In the genomic region with DNA sequence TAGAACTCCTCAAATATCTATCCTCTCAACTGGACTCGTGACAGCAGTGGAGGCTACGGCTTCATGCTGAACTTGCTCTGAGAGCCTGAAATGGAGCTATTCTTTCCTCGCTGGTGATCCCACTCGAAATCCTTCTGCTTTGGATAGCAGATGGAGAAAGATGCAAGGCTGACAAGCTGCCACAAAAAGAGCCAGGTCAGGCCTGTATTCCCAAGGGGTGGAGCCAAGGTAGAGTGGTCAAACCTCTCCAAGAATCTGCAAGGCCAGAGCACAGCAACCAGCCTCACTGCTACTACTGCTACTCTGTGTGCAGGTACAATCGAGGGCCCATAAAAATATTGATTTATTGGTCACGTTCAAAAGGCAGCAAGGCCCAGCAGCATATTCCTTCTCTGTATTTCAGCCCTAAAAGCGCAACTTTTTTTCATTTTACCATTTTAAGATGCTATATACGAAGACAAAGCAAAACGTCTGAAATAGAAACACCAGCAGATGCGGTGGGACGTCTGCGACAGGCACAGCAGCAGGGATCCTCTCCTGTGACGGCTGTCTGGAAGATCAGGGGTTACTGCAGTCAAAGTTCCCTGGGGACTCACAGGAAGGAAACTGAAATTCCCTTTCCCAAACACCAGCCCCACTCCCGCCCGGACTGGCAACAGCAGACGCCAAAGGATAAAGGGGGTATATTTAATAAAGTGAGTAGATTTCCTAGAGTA, we compare ENCODE assay signal across 8 cellular contexts. TPM values are rescaled to one million over a fixed set of nuclear protein-coding genes. Genes with fewer than 3 reads are reported as not detected.
A peak's percentile ranks its signal among the peaks of the same experiment; 100 is the strongest.
DNase-seq lines count a peak whose midpoint lies in the region; ATAC-seq and TF ChIP-seq lines count a peak whose summit lies in the region.

No MANE protein-coding gene starts in this region.

- ATAC-seq in left colon (peak; percentile 32), thoracic aorta (ENCODE audit: insufficient number of reproducible peaks, low FRiP score, low read depth) (no peak), HG03039 (IDR thresholded peaks at IDR 0.05; ENCODE audit: unreplicated experiment) (no peak)

- H3K4me3 ChIP-seq in thoracic aorta = peak overlapping the region; percentile 98

- H3K4me3 Mint-ChIP-seq in activated CD4-positive, alpha-beta T cell treated with anti-CD3 and anti-CD28 coated beads, Interleukin-2, amount 10 ng/mL, durations not matched to agents 7 days and 5 days = peak overlapping the region; percentile 88
- H3K4me3 Mint-ChIP-seq in activated naive CD8-positive, alpha-beta T cell = peak overlapping the region; percentile 86

- H3K27ac Mint-ChIP-seq in activated CD4-positive, alpha-beta T cell treated with anti-CD3 and anti-CD28 coated beads, Interleukin-2, amount 10 ng/mL, durations not matched to agents 7 days and 5 days = no peak overlapping the region
- no peak overlapping the region for H3K27ac Mint-ChIP-seq in activated naive CD8-positive, alpha-beta T cell

- peaks cover 4% of the 10 kb centered on the region for H3K36me3 Mint-ChIP-seq in activated CD4-positive, alpha-beta T cell treated with anti-CD3 and anti-CD28 coated beads, Interleukin-2, amount 10 ng/mL, durations not matched to agents 7 days and 5 days (ENCODE audit: low read depth)
- no peaks in the 10 kb centered on the region for H3K36me3 Mint-ChIP-seq in activated naive CD8-positive, alpha-beta T cell

- H3K27me3 Mint-ChIP-seq in activated CD4-positive, alpha-beta T cell treated with anti-CD3 and anti-CD28 coated beads, Interleukin-2, amount 10 ng/mL, durations not matched to agents 7 days and 5 days = peaks cover 28% of the 10 kb centered on the region
- peaks cover 11% of the 10 kb centered on the region for H3K27me3 Mint-ChIP-seq in activated naive CD8-positive, alpha-beta T cell

- no peak for TF ChIP-seq CTCF in thoracic aorta (IDR thresholded peaks at IDR 0.05)

- peaks cover 20% of the 10 kb centered on the region for H3K4me1 Mint-ChIP-seq in activated CD4-positive, alpha-beta T cell treated with anti-CD3 and anti-CD28 coated beads, Interleukin-2, amount 10 ng/mL, durations not matched to agents 7 days and 5 days
- H3K4me1 Mint-ChIP-seq in activated naive CD8-positive, alpha-beta T cell (ENCODE audit: low read depth) = peaks cover 5% of the 10 kb centered on the region

- no peaks in the 10 kb centered on the region for H3K36me3 ChIP-seq in thoracic aorta

- intact Hi-C loops in left colon (cut with DNase I, micrococcal nuclease) = loop anchor here in 1 of 2 donors (10.0 kb wide), 1 partner anchor 165 kb away; no protein-coding TSS in a partner anchor

- no peaks in the 10 kb centered on the region for H3K9me3 Mint-ChIP-seq in activated CD4-positive, alpha-beta T cell treated with anti-CD3 and anti-CD28 coated beads, Interleukin-2, amount 10 ng/mL, durations not matched to agents 7 days and 5 days
- no peaks in the 10 kb centered on the region for H3K9me3 Mint-ChIP-seq in activated naive CD8-positive, alpha-beta T cell (ENCODE audit: low read depth)

- no peak for DNase-seq in activated CD4-positive, alpha-beta T cell treated with anti-CD3 and anti-CD28 coated beads, Interleukin-2, amount 10 ng/mL, durations not matched to agents 7 days and 5 days
- no peak for DNase-seq in activated CD4-positive, alpha-beta T cell treated with anti-CD3 and anti-CD28 coated beads for 1 hour
- DNase-seq in left colon (peak; percentile 40 to 55), thoracic aorta (ENCODE audit: low spot score) (no peak), MV-4-11 (lab: John Stamatoyannopoulos, UW) (no peak), SK-N-DZ (ENCODE audit: low spot score) (no peak)

- H3K4me1 ChIP-seq in thoracic aorta (ENCODE audit: control insufficient read depth in 1 of 2, low read depth in 2 of 2) = peaks cover 13 to 22% of the 10 kb centered on the region in 2 donors

- CTCF ChIA-PET in activated CD4-positive, alpha-beta T cell treated with anti-CD3 and anti-CD28 coated beads, Interleukin-2, amount 10 ng/mL, durations not matched to agents 7 days and 5 days (lab: Charles Lee) = interaction anchor here (0.7 kb wide), 1 partner anchor 70 kb away, joined by 3 read pairs; no protein-coding TSS in a partner anchor

- no peaks in the 10 kb centered on the region for H3K27me3 ChIP-seq in thoracic aorta (replicated peaks; ENCODE audit: insufficient read depth)

- H3K27ac ChIP-seq in thoracic aorta = peak overlapping the region; percentile 49 to 97

- no peaks in the 10 kb centered on the region for H3K9me3 ChIP-seq in thoracic aorta

- POLR2A ChIA-PET in activated CD4-positive, alpha-beta T cell treated with anti-CD3 and anti-CD28 coated beads, Interleukin-2, amount 10 ng/mL, durations not matched to agents 7 days and 5 days (lab: Charles Lee) = interaction anchor here (0.7 kb wide), 1 partner anchor 157 kb away, joined by 3 read pairs; no protein-coding TSS in a partner anchor

RNA-seq across cellular contexts. Expression of a gene that starts 2.4 kb away (rescaled TPM):
- total RNA-seq in activated CD4-positive, alpha-beta T cell treated with anti-CD3 and anti-CD28 coated beads, Interleukin-2, amount 10 ng/mL, durations not matched to agents 7 days and 5 days = 1 to 10 TPM; 6.2 to 8.1 TPM
- total RNA-seq in left colon (10 to 100 TPM; 41.5 to 57.0 TPM), thoracic aorta (10 to 100 TPM; 21.9 to 22.3 TPM)
- polyA plus RNA-seq in SK-N-DZ (2014; cell fraction: cytosol; rRNA removed) = 6.8 and 8.9 TPM in 2 replicates
- 3.1 and 4.0 TPM in 2 replicates for polyA plus RNA-seq in SK-N-DZ (2014; cell fraction: nucleus; rRNA removed)

Comparison
In these comparisons a context has a peak if more than half of its experiments do, and no peak if none do; other contexts are left out.
1. DNase-seq: peak in left colon (2 of 2); none in activated CD4-positive, alpha-beta T cell treated with anti-CD3 and anti-CD28 coated beads, Interleukin-2, amount 10 ng/mL, durations not matched to agents 7 days and 5 days (single experiment), activated CD4-positive, alpha-beta T cell treated with anti-CD3 and anti-CD28 coated beads for 1 hour (single experiment), thoracic aorta (single experiment), MV-4-11 (single experiment) and SK-N-DZ (single experiment).